ENCODE assay signal across 8 cellular contexts in genomic region chr1:223716302-223716862, GRCh38.
DNase-seq lines count a peak whose midpoint lies in the region; ATAC-seq and TF ChIP-seq lines count a peak whose summit lies in the region.

No MANE protein-coding gene starts in this region.

- ATAC-seq in GM18867 (IDR thresholded peaks at IDR 0.05; ENCODE audit: unreplicated experiment) (peak; percentile 63), HG02678 (IDR thresholded peaks at IDR 0.05; ENCODE audit: unreplicated experiment) (peak; percentile 42), SK-N-SH treated with all-trans-retinoic acid at 6 μM for 48 hours (peak; percentile 65)

- peak; percentile 74 for DNase-seq in central memory CD4-positive, alpha-beta T cell
- DNase-seq in NCI-H748 (lab: John Stamatoyannopoulos, UW; ENCODE audit: unreplicated experiment) (no peak), NCI-H69 (lab: John Stamatoyannopoulos, UW) (no peak), LoVo (ENCODE audit: low spot score) (no peak)

- peak overlapping the region in 20 of 21 experiments; percentile 18 to 96 (median 63) for H3K27ac ChIP-seq in skin epidermis

- H3K4me3 ChIP-seq in skin epidermis, result peak overlapping the region in 1 of 7 experiments; percentile 22

TF ChIP-seq in SK-N-SH treated with all-trans-retinoic acid at 6 μM for 48 hours, 23 proteins besides CTCF, POLR2A, EP300 and RAD21:
- no peak for TF ChIP-seq CSRNP3 (CRISPR knock-in tag; IDR thresholded peaks at IDR 0.05)
- no peak for TF ChIP-seq CSDC2 (CRISPR knock-in tag; IDR thresholded peaks at IDR 0.05)
- peak; percentile 94 for TF ChIP-seq ZFP3 (CRISPR knock-in tag; IDR thresholded peaks at IDR 0.05)
- TF ChIP-seq ZC3H10 (CRISPR knock-in tag; IDR thresholded peaks at IDR 0.05), result 0 out of 2 replicates have a peak, but pooled peaks have one; percentile 3
